ENCODE assay signal across 7 cellular contexts in genomic region chr2:64988420-64989125, GRCh38. TPM values are rescaled to one million over a fixed set of nuclear protein-coding genes. Genes with fewer than 3 reads are reported as not detected.
DNase-seq lines count a peak whose midpoint lies in the region; ATAC-seq and TF ChIP-seq lines count a peak whose summit lies in the region.

No MANE protein-coding gene starts in this region.

- H3K27ac ChIP-seq in breast epithelium (peak overlapping the region; percentile 91 to 95), spleen (peak overlapping the region; percentile 81 to 94 (median 92))

- intact Hi-C loops in breast epithelium (cut with DNase I; ENCODE audit: low total_unique reads), result no loop called here
- intact Hi-C loops in spleen (cut with DNase I; ENCODE audit: low total_unique reads), result loop anchor here (10.0 kb wide), 1 partner anchor 74 kb away; no protein-coding TSS in a partner anchor

- H3K27me3 ChIP-seq in breast epithelium (no peaks in the 10 kb centered on the region), spleen (replicated peaks in 1 of 7) (no peaks in the 10 kb centered on the region)

- peak; percentile 28 for ATAC-seq in HG02610 (IDR thresholded peaks at IDR 0.05; ENCODE audit: unreplicated experiment)

- H3K36me3 ChIP-seq in breast epithelium (no peaks in the 10 kb centered on the region), spleen (peaks cover 0 to 3% (median 0%) of the 10 kb centered on the region in 6 donors)

- H3K4me3 ChIP-seq in breast epithelium (peak overlapping the region; percentile 68 to 93 (median 70)), spleen (peak overlapping the region; percentile 71 to 99 (median 92))

- TF ChIP-seq POLR2A in GM15510 (IDR thresholded peaks at IDR 0.05; ENCODE audit: borderline replicate concordance, extremely low read depth, insufficient read length), result peak; percentile 63
- no peak for TF ChIP-seq POLR2A in breast epithelium (IDR thresholded peaks at IDR 0.05)
- TF ChIP-seq POLR2A in spleen (IDR thresholded peaks at IDR 0.05), result peak in 1 of 3 donors; percentile 71

- H3K4me1 ChIP-seq in breast epithelium, result peaks cover 4% of the 10 kb centered on the region in 2 donors
- H3K4me1 ChIP-seq in spleen, result peaks cover 22 to 63% (median 43%) of the 10 kb centered on the region in 6 donors

- TF ChIP-seq CTCF in breast epithelium (IDR thresholded peaks at IDR 0.05) (peak in 2 of 3 donors; percentile 43 to 52), spleen (IDR thresholded peaks at IDR 0.05 in 8 of 11, conservative IDR thresholded peaks at IDR 0.05 in 3 of 11) (peak in 6 of 11 experiments; percentile 28 to 58 (median 54))

- peak in 2 of 3 experiments; percentile 95 to 98 for DNase-seq in NCI-H1417 (lab: John Stamatoyannopoulos, UW)
- peak; percentile 87 for DNase-seq in UCSD-AML1 (lab: John Stamatoyannopoulos, UW; ENCODE audit: unreplicated experiment)
- peak; percentile 55 to 67 for DNase-seq in breast epithelium (ENCODE audit: low spot score in 2 of 2)
- peak; percentile 64 for DNase-seq in inferior parietal cortex (ENCODE audit: extremely low spot score)
- DNase-seq in spleen, result peak; percentile 85

- 0 to 1% (median 0%) methylated on average over 34 to 65 of the region's 65 CpGs for WGBS in spleen, 5 donors

- H3K9me3 ChIP-seq in breast epithelium (no peaks in the 10 kb centered on the region), spleen (no peaks in the 10 kb centered on the region)

RNA-seq across cellular contexts. Expression of gene SLC1A4, which starts 0.6 kb away (rescaled TPM):
- total RNA-seq in breast epithelium (10 to 100 TPM in 2 of 3 donors, 1 to 10 TPM in 1; 9.1 to 31.5 (median 11.4) TPM), spleen (10 to 100 TPM; 14.6 to 32.0 (median 19.4) TPM)
- polyA plus RNA-seq in spleen, result 1 to 10 TPM; 2.5 to 4.4 (median 4.3) TPM

Comparison
In these comparisons a context has a peak if more than half of its experiments do, and no peak if none do; other contexts are left out.
1. Peak in every context shown above with its lines: DNase-seq, ATAC-seq, H3K4me3 ChIP-seq and H3K27ac ChIP-seq.